Comparison of ENCODE assay signal across 29 cellular contexts in genomic region chr16:71380831-71381230, GRCh38.
"Had no signal": no experiment of that assay in that cellular context is flagged by ENCODE, and none has a peak within 500 bp of the region (broad histone marks: within the 10 kb centered on the region; RNA-seq: fewer than 3 reads in every experiment).

No MANE protein-coding gene starts in this region.

- H3K4me1 ChIP-seq: stomach, suprapubic skin, testis, thyroid gland, tibial artery, tibial nerve, transverse colon, upper lobe of left lung, upper lobe of right lung, uterus, vagina had no signal

- H3K27ac ChIP-seq: stomach, suprapubic skin, testis, thoracic aorta, thyroid gland, tibial artery, tibial nerve, transverse colon, upper lobe of left lung, upper lobe of right lung, uterus, vagina had no signal

- H3K4me1 Mint-ChIP-seq: stimulated activated effector memory CD8-positive, alpha-beta T cell treated with anti-CD3 and anti-CD28 coated beads, Interleukin-12 subunit alpha, Interleukin-12 subunit beta, amount 100 ng/mL, for 72 hours; stimulated activated memory B cell treated with anti-CD40 and anti-IgM and Interleukin-4, amounts not matched to agents 10 μg/mL and 1 μg/mL and 100 μg/mL, for 72 hours; stimulated activated naive B cell treated with anti-CD40 and anti-IgM and Interleukin-4, amounts not matched to agents 10 μg/mL and 1 μg/mL and 100 μg/mL, for 72 hours; stimulated activated naive CD8-positive, alpha-beta T cell treated with anti-CD3 and anti-CD28 coated beads, Interleukin-15, amount 100 ng/mL, for 72 hours had no signal

- H3K4me3 Mint-ChIP-seq: stimulated activated effector memory CD8-positive, alpha-beta T cell treated with anti-CD3 and anti-CD28 coated beads, Interleukin-12 subunit alpha, Interleukin-12 subunit beta, amount 100 ng/mL, for 72 hours; stimulated activated memory B cell treated with anti-CD40 and anti-IgM and Interleukin-4, amounts not matched to agents 10 μg/mL and 1 μg/mL and 100 μg/mL, for 72 hours; stimulated activated naive B cell treated with anti-CD40 and anti-IgM and Interleukin-4, amounts not matched to agents 10 μg/mL and 1 μg/mL and 100 μg/mL, for 72 hours; stimulated activated naive CD8-positive, alpha-beta T cell treated with anti-CD3 and anti-CD28 coated beads, Interleukin-15, amount 100 ng/mL, for 72 hours; stimulated activated naive CD8-positive, alpha-beta T cell treated with anti-CD3 and anti-CD28 coated beads, Interleukin-15, Interleukin-2, amounts not matched to agents 100 ng/mL and 50 ng/mL, for 24 hours; type B pancreatic cell had no signal

- DNase-seq: stimulated activated CD4-positive, alpha-beta T cell treated with anti-CD3 and anti-CD28 coated beads, Interleukin-2, amount 100 ng/mL, for 48 hours; stimulated activated CD4-positive, alpha-beta T cell treated with anti-CD3 and anti-CD28 coated beads, Interleukin-4, amount 100 ng/mL, for 1 hour; stimulated activated CD4-positive, alpha-beta T cell treated with anti-CD3 and anti-CD28 coated beads, Interleukin-4, amount 100 ng/mL, for 24 hours; stimulated activated CD4-positive, alpha-beta T cell treated with anti-CD3 and anti-CD28 coated beads, Interleukin-4, amount 100 ng/mL, for 4 hours; stimulated activated CD8-positive, alpha-beta memory T cell treated with anti-CD3 and anti-CD28 coated beads, Interleukin-4, amount 100 ng/mL, for 48 hours; stimulated activated naive B cell treated with anti-CD40 and anti-IgM and Interleukin-4, amounts not matched to agents 10 μg/mL and 1 μg/mL and 100 μg/mL, for 72 hours; stimulated activated naive CD4-positive, alpha-beta T cell; stimulated activated naive CD4-positive, alpha-beta T cell treated with Interleukin-2 at 50 U/mL for 16 hours; stimulated activated naive CD8-positive, alpha-beta T cell treated with anti-CD3 and anti-CD28 coated beads, Interleukin-15, amount 100 ng/mL, for 72 hours; stimulated activated naive CD8-positive, alpha-beta T cell treated with anti-CD3 and anti-CD28 coated beads, Interleukin-15, Interleukin-2, amounts not matched to agents 100 U/mL and 50 U/mL, for 24 hours; stomach; substantia nigra; testis; thyroid gland; tibial artery; transverse colon; trophoblast cell; upper lobe of left lung; upper lobe of right lung; uterus had no signal

- H3K9me3 ChIP-seq: stomach, suprapubic skin, testis, thoracic aorta, thyroid gland, tibial artery, transverse colon, upper lobe of left lung, upper lobe of right lung, uterus, vagina had no signal

- H3K9me3 Mint-ChIP-seq: stimulated activated effector memory CD8-positive, alpha-beta T cell treated with anti-CD3 and anti-CD28 coated beads, Interleukin-12 subunit alpha, Interleukin-12 subunit beta, amount 100 ng/mL, for 72 hours; stimulated activated naive CD8-positive, alpha-beta T cell treated with anti-CD3 and anti-CD28 coated beads, Interleukin-15, Interleukin-2, amounts not matched to agents 100 ng/mL and 50 ng/mL, for 24 hours; type B pancreatic cell had no signal

- H3K36me3 Mint-ChIP-seq: stimulated activated effector memory CD8-positive, alpha-beta T cell treated with anti-CD3 and anti-CD28 coated beads, Interleukin-12 subunit alpha, Interleukin-12 subunit beta, amount 100 ng/mL, for 72 hours; stimulated activated memory B cell treated with anti-CD40 and anti-IgM and Interleukin-4, amounts not matched to agents 10 μg/mL and 1 μg/mL and 100 μg/mL, for 72 hours; stimulated activated naive B cell treated with anti-CD40 and anti-IgM and Interleukin-4, amounts not matched to agents 10 μg/mL and 1 μg/mL and 100 μg/mL, for 72 hours had no signal

- FAIRE-seq: urothelium cell line had no signal

- H3K36me3 ChIP-seq: stomach, suprapubic skin, thoracic aorta, thyroid gland, tibial artery, tibial nerve, transverse colon, upper lobe of left lung, upper lobe of right lung, uterus, vagina had no signal

- H3K27ac Mint-ChIP-seq: stimulated activated effector memory CD8-positive, alpha-beta T cell treated with anti-CD3 and anti-CD28 coated beads, Interleukin-12 subunit alpha, Interleukin-12 subunit beta, amount 100 ng/mL, for 72 hours; stimulated activated memory B cell treated with anti-CD40 and anti-IgM and Interleukin-4, amounts not matched to agents 10 μg/mL and 1 μg/mL and 100 μg/mL, for 72 hours; stimulated activated naive B cell treated with anti-CD40 and anti-IgM and Interleukin-4, amounts not matched to agents 10 μg/mL and 1 μg/mL and 100 μg/mL, for 72 hours; stimulated activated naive CD8-positive, alpha-beta T cell treated with anti-CD3 and anti-CD28 coated beads, Interleukin-15, amount 100 ng/mL, for 72 hours; stimulated activated naive CD8-positive, alpha-beta T cell treated with anti-CD3 and anti-CD28 coated beads, Interleukin-15, Interleukin-2, amounts not matched to agents 100 ng/mL and 50 ng/mL, for 24 hours; type B pancreatic cell had no signal

- ATAC-seq: stimulated activated effector memory CD8-positive, alpha-beta T cell treated with anti-CD3 and anti-CD28 coated beads, Interleukin-12 subunit alpha, Interleukin-12 subunit beta, amount 100 ng/mL, for 72 hours; stimulated activated memory B cell treated with anti-CD40 and anti-IgM and Interleukin-4, amounts not matched to agents 10 μg/mL and 1 μg/mL and 100 μg/mL, for 72 hours; stimulated activated naive B cell treated with anti-CD40 and anti-IgM and Interleukin-4, amounts not matched to agents 10 μg/mL and 1 μg/mL and 100 μg/mL, for 72 hours; stimulated activated naive CD8-positive, alpha-beta T cell treated with anti-CD3 and anti-CD28 coated beads, Interleukin-15, amount 100 ng/mL, for 72 hours; stimulated activated naive CD8-positive, alpha-beta T cell treated with anti-CD3 and anti-CD28 coated beads, Interleukin-15, Interleukin-2, amounts not matched to agents 100 U/mL and 50 U/mL, for 24 hours; upper lobe of right lung had no signal

- H3K4me3 ChIP-seq: stomach, suprapubic skin, testis, thoracic aorta, thyroid gland, tibial artery, tibial nerve, transverse colon, upper lobe of left lung, upper lobe of right lung, uterus, vagina had no signal

- H3K27me3 ChIP-seq: testis, thyroid gland, transverse colon, upper lobe of left lung, uterus, vagina had no signal
